Comparison of ENCODE assay signal across 8 cellular contexts in the genomic region with DNA sequence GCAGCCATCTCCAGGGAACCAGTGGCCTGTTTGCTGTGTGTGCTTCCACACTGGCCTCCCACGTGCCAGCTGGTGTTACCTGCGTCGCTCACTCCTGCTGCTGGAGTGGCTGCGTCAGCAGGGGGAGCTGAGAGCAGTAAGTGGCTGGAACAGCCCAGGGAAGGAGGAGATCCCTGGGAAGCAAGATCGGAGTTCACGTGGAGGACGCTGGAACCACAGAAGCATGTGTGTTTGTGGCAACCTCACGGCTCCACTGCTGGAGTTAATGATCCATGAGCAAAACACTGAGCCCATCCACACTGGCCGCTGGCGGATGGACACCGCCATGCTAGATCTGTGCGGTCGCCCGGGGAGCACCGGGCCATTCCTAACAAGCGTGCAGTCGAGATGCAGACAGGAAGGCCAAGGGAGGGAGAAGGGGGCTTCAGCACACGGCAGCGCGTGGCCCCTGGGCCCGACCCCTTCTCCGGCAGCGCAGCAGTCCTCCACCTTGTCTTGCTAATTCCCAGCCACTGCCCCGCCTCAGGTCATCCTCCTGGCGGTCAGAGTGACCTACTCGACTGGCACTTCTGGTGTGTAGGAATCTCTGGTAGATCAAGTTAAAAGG.
A peak's percentile ranks its signal among the peaks of the same experiment; 100 is the strongest.
DNase-seq lines count a peak whose midpoint lies in the region; ATAC-seq and TF ChIP-seq lines count a peak whose summit lies in the region.

No MANE protein-coding gene starts in this region.

- H3K36me3 ChIP-seq in DND-41 (ENCODE audit: insufficient read depth, low read length) (no peaks in the 10 kb centered on the region), esophagus squamous epithelium (no peaks in the 10 kb centered on the region)

- no peak overlapping the region for H3K27ac ChIP-seq in DND-41 (ENCODE audit: low read length)
- H3K27ac ChIP-seq in esophagus squamous epithelium = no peak overlapping the region

- H3K4me2 ChIP-seq in DND-41 (ENCODE audit: insufficient read depth, low read length) = no peak overlapping the region

- H3K27me3 ChIP-seq in DND-41 (ENCODE audit: insufficient read depth, low read length, poor library complexity) (peaks cover 5% of the 10 kb centered on the region), esophagus squamous epithelium (no peaks in the 10 kb centered on the region)

- WGBS in esophagus squamous epithelium, 2 donors = 80 to 91% methylated on average over 4 to 11 of the region's 26 CpGs

- no peak overlapping the region for H3K9ac ChIP-seq in DND-41 (ENCODE audit: low read depth, low read length)

- H2AFZ ChIP-seq in DND-41 (ENCODE audit: low read depth, low read length) = no peak overlapping the region

- no peak for ATAC-seq in DND-41 (ENCODE audit: insufficient read depth, low read depth)

- H3K4me3 ChIP-seq in DND-41 (ENCODE audit: low read depth in 1 of 2, low read length in 2 of 2) (no peak overlapping the region), esophagus squamous epithelium (no peak overlapping the region)

- peaks cover 3% of the 10 kb centered on the region for H3K9me3 ChIP-seq in DND-41 (ENCODE audit: insufficient read depth, low read length, severe bottlenecking)
- peaks cover 0 to 5% (median 0%) of the 10 kb centered on the region in 3 donors for H3K9me3 ChIP-seq in esophagus squamous epithelium

- no peak for DNase-seq in DND-41
- DNase-seq in NCI-H526 (lab: John Stamatoyannopoulos, UW) = peak; percentile 37 to 81
- DNase-seq in esophagus squamous epithelium (lab: John Stamatoyannopoulos, UW) = no peak
- peak; percentile 13 for DNase-seq in occipital lobe (lab: John Stamatoyannopoulos, UW)
- no peak for DNase-seq in activated CD4-positive, alpha-beta T cell treated with anti-CD3 and anti-CD28 coated beads for 1 hour
- no peak for DNase-seq in activated naive CD4-positive, alpha-beta T cell treated with anti-CD3 and anti-CD28 coated beads, Interleukin-2, amount 50 U/mL, for 16 hours
- DNase-seq in NK-92 (lab: John Stamatoyannopoulos, UW; ENCODE audit: unreplicated experiment) = no peak
- DNase-seq in effector CD8-positive, alpha-beta T cell (lab: John Stamatoyannopoulos, UW) = no peak

- H4K20me1 ChIP-seq in DND-41 (ENCODE audit: insufficient read depth, low read length) = no peaks in the 10 kb centered on the region

- TF ChIP-seq CTCF in DND-41 (IDR thresholded peaks at IDR 0.05; ENCODE audit: borderline replicate concordance, extremely low read depth, low read length, poor library complexity, severe bottlenecking) (peak; percentile 17), esophagus squamous epithelium (IDR thresholded peaks at IDR 0.05) (peak in 4 of 6 experiments; percentile 23 to 61 (median 46))

- TF ChIP-seq POLR2A in esophagus squamous epithelium (IDR thresholded peaks at IDR 0.05) = no peak

- H3K79me2 ChIP-seq in DND-41 (ENCODE audit: insufficient read depth, low read length) = no peaks in the 10 kb centered on the region

- intact Hi-C loops in esophagus squamous epithelium (cut with DNase I) = no loop called here

- H3K4me1 ChIP-seq in DND-41 (ENCODE audit: insufficient read depth, low read length) (no peaks in the 10 kb centered on the region), esophagus squamous epithelium (no peaks in the 10 kb centered on the region)

Comparison
In these comparisons a context has a peak if more than half of its experiments do, and no peak if none do; other contexts are left out.
1. DNase-seq: peak in NCI-H526 (2 of 2) and occipital lobe (single experiment); none in DND-41 (single experiment), esophagus squamous epithelium (single experiment), activated CD4-positive, alpha-beta T cell treated with anti-CD3 and anti-CD28 coated beads for 1 hour (single experiment), activated naive CD4-positive, alpha-beta T cell treated with anti-CD3 and anti-CD28 coated beads, Interleukin-2, amount 50 U/mL, for 16 hours (single experiment), NK-92 (single experiment) and effector CD8-positive, alpha-beta T cell (single experiment).